In the genomic region with DNA sequence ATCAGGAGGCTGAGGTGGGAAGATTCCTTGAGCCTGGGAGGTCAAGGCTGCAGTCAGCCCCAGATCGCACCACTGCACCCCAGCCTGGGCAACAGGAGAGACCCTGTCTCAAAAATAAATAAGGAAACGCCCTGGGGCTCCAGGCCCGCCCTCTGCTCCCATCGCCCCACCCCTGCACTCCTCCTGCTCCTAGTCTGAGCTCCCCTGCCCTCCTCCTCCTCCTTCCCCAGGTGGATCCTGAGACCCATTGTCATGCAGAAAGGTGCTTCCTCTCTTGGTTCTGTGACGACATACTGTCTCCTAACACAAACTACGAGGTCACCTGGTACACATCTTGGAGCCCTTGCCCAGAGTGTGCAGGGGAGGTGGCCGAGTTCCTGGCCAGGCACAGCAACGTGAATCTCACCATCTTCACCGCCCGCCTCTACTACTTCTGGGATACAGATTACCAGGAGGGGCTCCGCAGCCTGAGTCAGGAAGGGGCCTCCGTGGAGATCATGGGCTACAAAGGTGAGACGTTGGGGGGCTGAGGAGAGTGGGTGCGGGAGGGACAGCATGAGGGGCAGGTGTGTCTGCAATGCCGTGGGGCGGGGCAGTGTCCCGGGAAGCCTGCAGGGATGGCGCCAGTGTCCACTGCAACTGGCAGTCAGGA, we compare ENCODE assay signal across 10 cellular contexts. TPM values are rescaled to one million over a fixed set of nuclear protein-coding genes. Genes with fewer than 3 reads are reported as not detected.
"Had no signal": no experiment of that assay in that cellular context is flagged by ENCODE, and none has a peak within 500 bp of the region (broad histone marks: within the 10 kb centered on the region; RNA-seq: fewer than 3 reads in every experiment).

No MANE protein-coding gene starts in this region.

RNA-seq across cellular contexts. Expression of a gene that starts 31.0 kb away (rescaled TPM):
- total RNA-seq: foreskin keratinocyte had no signal

RNA-seq across cellular contexts. Expression of a gene that starts 45.1 kb away (rescaled TPM):
- total RNA-seq: chondrocyte, endodermal cell, gastroesophageal sphincter, hepatocyte, liver, lung, mesothelial cell of epicardium, psoas muscle had no signal
- polyA plus RNA-seq: hepatocyte; naive thymus-derived CD4-positive, alpha-beta T cell had no signal
